In genomic region chr20:53030061-53030460, GRCh38 we compare ENCODE assay signal across 30 cellular contexts. TPM values are rescaled to one million over a fixed set of nuclear protein-coding genes. Genes with fewer than 3 reads are reported as not detected.
DNase-seq lines count a peak whose midpoint lies in the region; ATAC-seq, FAIRE-seq and TF ChIP-seq lines count a peak whose summit lies in the region.
"Had no signal": no experiment of that assay in that cellular context is flagged by ENCODE, and none has a peak within 500 bp of the region (broad histone marks: within the 10 kb centered on the region; RNA-seq: fewer than 3 reads in every experiment).

No MANE protein-coding gene starts in this region.

- no peaks in the 10 kb centered on the region for H3K27me3 Mint-ChIP-seq in activated CD4-positive, alpha-beta memory T cell treated with anti-CD3 and anti-CD28 coated beads for 36 hours
- H3K27me3 Mint-ChIP-seq in activated CD4-positive, alpha-beta memory T cell treated with anti-CD3 and anti-CD28 coated beads, Interleukin-2, amount 10 ng/mL, durations not matched to agents 7 days and 5 days, result no peaks in the 10 kb centered on the region
- H3K27me3 Mint-ChIP-seq in CD4-positive, alpha-beta memory T cell, result peaks cover 4 to 11% of the 10 kb centered on the region in 2 donors

- WGBS in pancreas, 2 donors, result 54 to 82% methylated on average over 3 of the region's 3 CpGs

- H3K9me3 Mint-ChIP-seq in activated CD4-positive, alpha-beta memory T cell treated with anti-CD3 and anti-CD28 coated beads for 36 hours, result no peaks in the 10 kb centered on the region
- no peaks in the 10 kb centered on the region for H3K9me3 Mint-ChIP-seq in activated CD4-positive, alpha-beta memory T cell treated with anti-CD3 and anti-CD28 coated beads, Interleukin-2, amount 10 ng/mL, durations not matched to agents 7 days and 5 days
- H3K9me3 Mint-ChIP-seq in CD4-positive, alpha-beta memory T cell, result peaks cover 0 to 3% (median 0%) of the 10 kb centered on the region in 8 donors
- peaks cover 4 to 9% of the 10 kb centered on the region in 2 donors for H3K9me3 Mint-ChIP-seq in activated naive CD4-positive, alpha-beta T cell treated with anti-CD3 and anti-CD28 coated beads, Interleukin-2, amount 50 U/mL, for 72 hours
- H3K9me3 Mint-ChIP-seq: CD8-positive, alpha-beta T cell; IgD-negative memory B cell; neural progenitor cell had no signal

- H3K4me1 Mint-ChIP-seq in activated CD4-positive, alpha-beta memory T cell treated with anti-CD3 and anti-CD28 coated beads for 36 hours (ENCODE audit: low read depth), result peaks cover 70% of the 10 kb centered on the region
- H3K4me1 Mint-ChIP-seq in activated CD4-positive, alpha-beta memory T cell treated with anti-CD3 and anti-CD28 coated beads, Interleukin-2, amount 10 ng/mL, durations not matched to agents 7 days and 5 days, result peaks cover 33% of the 10 kb centered on the region
- peaks cover 7 to 23% (median 12%) of the 10 kb centered on the region in 4 donors for H3K4me1 Mint-ChIP-seq in CD4-positive, alpha-beta memory T cell

- H3K9ac ChIP-seq in SU-DHL-6 (ENCODE audit: low read length), result no peak overlapping the region
- H3K9ac ChIP-seq: neural progenitor cell had no signal

- POLR2A ChIA-PET in activated CD4-positive, alpha-beta memory T cell treated with anti-CD3 and anti-CD28 coated beads for 36 hours (lab: Charles Lee), result interaction anchor here (2.4 to 3.1 kb wide), 2 partner anchors 41 to 55 kb away, joined by 10 to 14 read pairs; no protein-coding TSS in a partner anchor
- POLR2A ChIA-PET in activated CD4-positive, alpha-beta memory T cell treated with anti-CD3 and anti-CD28 coated beads, Interleukin-2, amount 10 ng/mL, durations not matched to agents 7 days and 5 days (lab: Charles Lee), result no interaction called here
- POLR2A ChIA-PET in CD4-positive, alpha-beta memory T cell (lab: Charles Lee; ENCODE audit: partially characterized antibody), result interaction anchor here (0.6 to 1.3 kb wide), 3 partner anchors 50 to 249 kb away, joined by 4 read pairs; no protein-coding TSS in a partner anchor

- H3K36me3 Mint-ChIP-seq in activated CD4-positive, alpha-beta memory T cell treated with anti-CD3 and anti-CD28 coated beads for 36 hours, result peaks cover 6% of the 10 kb centered on the region
- no peaks in the 10 kb centered on the region for H3K36me3 Mint-ChIP-seq in activated CD4-positive, alpha-beta memory T cell treated with anti-CD3 and anti-CD28 coated beads, Interleukin-2, amount 10 ng/mL, durations not matched to agents 7 days and 5 days (ENCODE audit: low read depth)
- peaks cover 0 to 3% of the 10 kb centered on the region in 2 donors for H3K36me3 Mint-ChIP-seq in CD4-positive, alpha-beta memory T cell
- peaks cover 14 to 62% of the 10 kb centered on the region in 2 donors for H3K36me3 Mint-ChIP-seq in activated naive CD4-positive, alpha-beta T cell treated with anti-CD3 and anti-CD28 coated beads, Interleukin-2, amount 50 U/mL, for 72 hours
- H3K36me3 Mint-ChIP-seq: brain; CD8-positive, alpha-beta T cell; neural progenitor cell had no signal

- H3K9me2 ChIP-seq in SU-DHL-6 (replicated peaks; ENCODE audit: insufficient read depth, low read length), result no peaks in the 10 kb centered on the region

- DNase-seq in activated CD4-positive, alpha-beta memory T cell treated with anti-CD3 and anti-CD28 coated beads for 36 hours, result no peak
- no peak for DNase-seq in activated CD4-positive, alpha-beta memory T cell treated with anti-CD3 and anti-CD28 coated beads, Interleukin-2, amount 10 ng/mL, durations not matched to agents 7 days and 5 days
- peak in 3 of 5 donors; percentile 5 to 20 (median 13) for DNase-seq in CD4-positive, alpha-beta memory T cell
- no peak for DNase-seq in activated naive CD4-positive, alpha-beta T cell treated with anti-CD3 and anti-CD28 coated beads, Interleukin-2, amount 50 U/mL, for 72 hours (ENCODE audit: low spot score in 2 of 2)
- DNase-seq in NCI-H2171 treated with DMSO at 0.1 percent for 48 hours (lab: John Stamatoyannopoulos, UW) (no peak), osteoblast (ENCODE audit: insufficient read length, low spot score, missing footprints) (no peak), pancreas (no peak)
- DNase-seq: activated gamma-delta T cell treated with Interleukin-2 at 50 U/mL for 16 hours; AML-193; amniotic stem cell; CD8-positive, alpha-beta T cell; cerebellar nuclear complex; HFFc6; NCI-H1694 treated with DMSO at 0.1 percent for 48 hours; NCI-H82; stimulated activated naive CD8-positive, alpha-beta T cell treated with anti-CD3 and anti-CD28 coated beads, Interleukin-15, Interleukin-2, amounts not matched to agents 100 U/mL and 50 U/mL, for 24 hours had no signal

- peak; percentile 11 for TF ChIP-seq CTCF in SU-DHL-6 (IDR thresholded peaks at IDR 0.05; ENCODE audit: insufficient read depth, low read length, poor library complexity, severe bottlenecking)
- no peak for TF ChIP-seq CTCF in osteoblast (IDR thresholded peaks at IDR 0.05; ENCODE audit: extremely low read depth, low read depth, low read length)
- TF ChIP-seq CTCF in pancreas (IDR thresholded peaks at IDR 0.05), result no peak

- H3K4me3 Mint-ChIP-seq in activated CD4-positive, alpha-beta memory T cell treated with anti-CD3 and anti-CD28 coated beads for 36 hours, result no peak overlapping the region
- H3K4me3 Mint-ChIP-seq in activated CD4-positive, alpha-beta memory T cell treated with anti-CD3 and anti-CD28 coated beads, Interleukin-2, amount 10 ng/mL, durations not matched to agents 7 days and 5 days, result no peak overlapping the region
- H3K4me3 Mint-ChIP-seq in CD4-positive, alpha-beta memory T cell, result peak overlapping the region in 1 of 8 donors; percentile 36
- H3K4me3 Mint-ChIP-seq: brain; CD8-positive, alpha-beta T cell; HFFc6; IgD-negative memory B cell; neural progenitor cell had no signal

- CTCF ChIA-PET in activated CD4-positive, alpha-beta memory T cell treated with anti-CD3 and anti-CD28 coated beads for 36 hours (lab: Charles Lee), result interaction anchor here (1.0 to 1.3 kb wide), 3 partner anchors 17 to 910 kb away, joined by 3 to 4 read pairs (median 3); no protein-coding TSS in a partner anchor
- CTCF ChIA-PET in activated CD4-positive, alpha-beta memory T cell treated with anti-CD3 and anti-CD28 coated beads, Interleukin-2, amount 10 ng/mL, durations not matched to agents 7 days and 5 days (lab: Charles Lee), result interaction anchor here (0.7 kb wide), 1 partner anchor 1182 kb away, joined by 3 read pairs; no protein-coding TSS in a partner anchor
- CTCF ChIA-PET in CD4-positive, alpha-beta memory T cell (lab: Charles Lee; ENCODE audit: partially characterized antibody), result interaction anchor here (1.0 to 1.5 kb wide), 3 partner anchors 48 to 785 kb away, joined by 3 to 10 read pairs (median 3); no protein-coding TSS in a partner anchor

- no peaks in the 10 kb centered on the region for H3K27me3 ChIP-seq in CD4-positive, alpha-beta memory T cell (ENCODE audit: insufficient read depth, low read length)
- H3K27me3 ChIP-seq in SU-DHL-6 (ENCODE audit: low read length), result no peaks in the 10 kb centered on the region
- H3K27me3 ChIP-seq in osteoblast (ENCODE audit: insufficient read depth, low read length), result no peaks in the 10 kb centered on the region
- H3K27me3 ChIP-seq in pancreas, result no peaks in the 10 kb centered on the region
- H3K27me3 ChIP-seq: neural progenitor cell had no signal

- H3K36me3 ChIP-seq in CD4-positive, alpha-beta memory T cell (ENCODE audit: insufficient read depth, low read length), result no peaks in the 10 kb centered on the region
- H3K36me3 ChIP-seq in SU-DHL-6 (ENCODE audit: low read length), result no peaks in the 10 kb centered on the region
- no peaks in the 10 kb centered on the region for H3K36me3 ChIP-seq in osteoblast (ENCODE audit: insufficient read depth, low read length)
- H3K36me3 ChIP-seq in pancreas, result no peaks in the 10 kb centered on the region
- H3K36me3 ChIP-seq: gastroesophageal sphincter, neural progenitor cell, SJSA1 had no signal

- H3K4me1 ChIP-seq in CD4-positive, alpha-beta memory T cell (ENCODE audit: insufficient read depth, low read length), result peaks cover 19% of the 10 kb centered on the region
- H3K4me1 ChIP-seq in osteoblast (ENCODE audit: insufficient read depth, low read length) (no peaks in the 10 kb centered on the region), pancreas (no peaks in the 10 kb centered on the region)
- H3K4me1 ChIP-seq: A549, gastroesophageal sphincter, SJSA1 had no signal

- intact Hi-C loops in activated CD4-positive, alpha-beta memory T cell treated with anti-CD3 and anti-CD28 coated beads for 36 hours (cut with micrococcal nuclease), result no loop called here
- intact Hi-C loops in CD4-positive, alpha-beta memory T cell (cut with micrococcal nuclease), result loop anchor here (1.0 kb wide), 1 partner anchor 718 kb away; no protein-coding TSS in a partner anchor
- intact Hi-C loops in pancreas (cut with DNase I), result no loop called here

- H3K9me3 ChIP-seq in CD4-positive, alpha-beta memory T cell (ENCODE audit: control insufficient read depth in 1 of 2, low read length in 2 of 2), result no peaks in the 10 kb centered on the region
- H3K9me3 ChIP-seq in SU-DHL-6 (ENCODE audit: insufficient read depth, low read length) (no peaks in the 10 kb centered on the region), osteoblast (ENCODE audit: low read depth, low read length) (no peaks in the 10 kb centered on the region), pancreas (no peaks in the 10 kb centered on the region)
- H3K9me3 ChIP-seq: A549, gastroesophageal sphincter, SJSA1 had no signal

- H3K27ac Mint-ChIP-seq in activated CD4-positive, alpha-beta memory T cell treated with anti-CD3 and anti-CD28 coated beads for 36 hours, result peak overlapping the region; percentile 79
- H3K27ac Mint-ChIP-seq in activated CD4-positive, alpha-beta memory T cell treated with anti-CD3 and anti-CD28 coated beads, Interleukin-2, amount 10 ng/mL, durations not matched to agents 7 days and 5 days, result no peak overlapping the region
- peak overlapping the region in 1 of 7 donors; percentile 13 for H3K27ac Mint-ChIP-seq in CD4-positive, alpha-beta memory T cell
- H3K27ac Mint-ChIP-seq in activated naive CD4-positive, alpha-beta T cell treated with anti-CD3 and anti-CD28 coated beads, Interleukin-2, amount 50 U/mL, for 72 hours, result peak overlapping the region; percentile 64 to 96
- H3K27ac Mint-ChIP-seq: brain; CD8-positive, alpha-beta T cell; HFFc6; IgD-negative memory B cell; neural progenitor cell had no signal

- no peak overlapping the region for H3K27ac ChIP-seq in CD4-positive, alpha-beta memory T cell (ENCODE audit: low read depth, low read length)
- H3K27ac ChIP-seq in SU-DHL-6 (ENCODE audit: low read depth, low read length) (no peak overlapping the region), osteoblast (ENCODE audit: low read depth, low read length) (no peak overlapping the region), pancreas (no peak overlapping the region)
- H3K27ac ChIP-seq: A549, gastroesophageal sphincter, neural progenitor cell, RWPE1, SJSA1, skin epidermis had no signal

- H3F3A ChIP-seq in SU-DHL-6 (ENCODE audit: insufficient read depth), result no peaks in the 10 kb centered on the region

- no peaks in the 10 kb centered on the region for H3K79me2 ChIP-seq in SU-DHL-6 (ENCODE audit: insufficient read depth, low read length)
- no peaks in the 10 kb centered on the region for H3K79me2 ChIP-seq in osteoblast (ENCODE audit: insufficient read depth, low read length)

- no peak overlapping the region for H3K4me3 ChIP-seq in CD4-positive, alpha-beta memory T cell (ENCODE audit: low read length in 2 of 2)
- no peak overlapping the region for H3K4me3 ChIP-seq in SU-DHL-6 (ENCODE audit: insufficient read depth, low read length, poor library complexity, severe bottlenecking)
- no peak overlapping the region for H3K4me3 ChIP-seq in osteoblast (ENCODE audit: insufficient read depth, low read length)
- H3K4me3 ChIP-seq in pancreas, result no peak overlapping the region
- H3K4me3 ChIP-seq: A549, gastroesophageal sphincter, neural progenitor cell, SJSA1, skin epidermis had no signal

- no peak for FAIRE-seq in pancreas (lab: Jason Lieb, UNC)
- FAIRE-seq: A549, endothelial cell of umbilical vein, GM18507, GM19239, H1 had no signal

- ATAC-seq in activated naive CD4-positive, alpha-beta T cell treated with anti-CD3 and anti-CD28 coated beads, Interleukin-2, amount 50 U/mL, for 72 hours, result no peak
- ATAC-seq in pancreas, result no peak
- ATAC-seq: A549; CD8-positive, alpha-beta T cell; gastroesophageal sphincter; stimulated activated naive CD8-positive, alpha-beta T cell treated with anti-CD3 and anti-CD28 coated beads, Interleukin-15, Interleukin-2, amounts not matched to agents 100 U/mL and 50 U/mL, for 24 hours had no signal

- H4K20me1 ChIP-seq in SU-DHL-6 (ENCODE audit: low read depth, low read length) (no peaks in the 10 kb centered on the region), osteoblast (ENCODE audit: insufficient read depth, low read length) (no peaks in the 10 kb centered on the region)

- H3K4me2 ChIP-seq in SU-DHL-6 (ENCODE audit: low read depth, low read length, poor library complexity, severe bottlenecking) (no peak overlapping the region), osteoblast (ENCODE audit: insufficient read depth, low read length) (no peak overlapping the region)
- H3K4me2 ChIP-seq: A549, neural progenitor cell had no signal

- no peak overlapping the region for H2AFZ ChIP-seq in SU-DHL-6 (ENCODE audit: low read depth, low read length, severe bottlenecking)
- no peak overlapping the region for H2AFZ ChIP-seq in osteoblast (ENCODE audit: low read length)
- H2AFZ ChIP-seq: neural progenitor cell had no signal

RNA-seq across cellular contexts. Expression of gene TSHZ2, which starts 57.9 kb away (rescaled TPM):
- total RNA-seq in activated CD4-positive, alpha-beta memory T cell treated with anti-CD3 and anti-CD28 coated beads for 36 hours, result 10 to 100 TPM; 28.9 to 36.0 TPM
- total RNA-seq in activated CD4-positive, alpha-beta memory T cell treated with anti-CD3 and anti-CD28 coated beads, Interleukin-2, amount 10 ng/mL, durations not matched to agents 7 days and 5 days, result 1 to 10 TPM; 5.4 to 7.1 TPM
- total RNA-seq in CD4-positive, alpha-beta memory T cell, result 10 to 100 TPM; 30.2 to 31.8 TPM
- 1 to 10 TPM; 2.3 to 4.1 TPM for polyA plus RNA-seq in CD4-positive, alpha-beta memory T cell
- total RNA-seq in activated naive CD4-positive, alpha-beta T cell treated with anti-CD3 and anti-CD28 coated beads, Interleukin-2, amount 50 U/mL, for 72 hours, result 10 to 100 TPM; 31.4 to 91.0 TPM
- total RNA-seq in osteoblast (3.5 and 3.6 TPM in 2 replicates), pancreas (10 to 100 TPM in 1 of 6 donors, 1 to 10 TPM in 5; 2.2 to 23.5 (median 4.6) TPM)
- polyA plus RNA-seq in pancreas, result 1 to 10 TPM; 4.5 TPM
- total RNA-seq: endothelial cell of umbilical vein, HFFc6, NCI-H460, SJSA1 had no signal
- polyA plus RNA-seq: A549, endothelial cell of umbilical vein had no signal

Comparison
In these comparisons a context has a peak if more than half of its experiments do, and no peak if none do; other contexts are left out.
1. DNase-seq: peak in CD4-positive, alpha-beta memory T cell (3 of 5); none in activated CD4-positive, alpha-beta memory T cell treated with anti-CD3 and anti-CD28 coated beads for 36 hours (single experiment), activated CD4-positive, alpha-beta memory T cell treated with anti-CD3 and anti-CD28 coated beads, Interleukin-2, amount 10 ng/mL, durations not matched to agents 7 days and 5 days (single experiment), activated naive CD4-positive, alpha-beta T cell treated with anti-CD3 and anti-CD28 coated beads, Interleukin-2, amount 50 U/mL, for 72 hours (0 of 2), NCI-H2171 treated with DMSO at 0.1 percent for 48 hours (single experiment), osteoblast (single experiment) and pancreas (0 of 6).